In genomic region chr17:8187517-8188407, GRCh38 we compare ENCODE assay signal across 8 cellular contexts. TPM values are rescaled to one million over a fixed set of nuclear protein-coding genes. Genes with fewer than 3 reads are reported as not detected.
A peak's percentile ranks its signal among the peaks of the same experiment; 100 is the strongest.
DNase-seq lines count a peak whose midpoint lies in the region; TF ChIP-seq lines count a peak whose summit lies in the region.

No MANE protein-coding gene starts in this region.

- peak overlapping the region; percentile 98 for H3K27ac ChIP-seq in SK-N-MC

- H3K36me3 Mint-ChIP-seq in activated naive CD4-positive, alpha-beta T cell treated with anti-CD3 and anti-CD28 coated beads, Interleukin-2, amount 10 ng/mL, durations not matched to agents 7 days and 5 days, result no peaks in the 10 kb centered on the region
- H3K36me3 Mint-ChIP-seq in glutamatergic neuron (ENCODE audit: unreplicated experiment), result no peaks in the 10 kb centered on the region

- H3K27ac Mint-ChIP-seq in activated naive CD4-positive, alpha-beta T cell treated with anti-CD3 and anti-CD28 coated beads, Interleukin-2, amount 10 ng/mL, durations not matched to agents 7 days and 5 days, result no peak overlapping the region
- no peak overlapping the region for H3K27ac Mint-ChIP-seq in glutamatergic neuron (ENCODE audit: unreplicated experiment)

- peak; percentile 97 for DNase-seq in COLO829 (ENCODE audit: low spot score)
- DNase-seq in GOT3 (lab: John Stamatoyannopoulos, UW), result peak; percentile 88
- DNase-seq in NCI-H1092 (lab: John Stamatoyannopoulos, UW), result peak; percentile 91
- peak; percentile 95 for DNase-seq in SK-N-MC (ENCODE audit: low read depth, low spot score)
- DNase-seq in activated naive CD4-positive, alpha-beta T cell treated with anti-CD3 and anti-CD28 coated beads, Interleukin-2, amount 10 ng/mL, durations not matched to agents 7 days and 5 days, result peak; percentile 93
- peak; percentile 90 for DNase-seq in glutamatergic neuron
- peak; percentile 81 for DNase-seq in occipital lobe (lab: John Stamatoyannopoulos, UW)
- DNase-seq in superior temporal gyrus (ENCODE audit: extremely low spot score), result peak; percentile 97

- H3K4me1 Mint-ChIP-seq in activated naive CD4-positive, alpha-beta T cell treated with anti-CD3 and anti-CD28 coated beads, Interleukin-2, amount 10 ng/mL, durations not matched to agents 7 days and 5 days, result peaks cover 20% of the 10 kb centered on the region
- peaks cover 9% of the 10 kb centered on the region for H3K4me1 Mint-ChIP-seq in glutamatergic neuron (ENCODE audit: low read depth, unreplicated experiment)

- peak overlapping the region; percentile 79 for H3K9ac ChIP-seq in SK-N-MC (ENCODE audit: insufficient read length)

- H3K27me3 Mint-ChIP-seq in activated naive CD4-positive, alpha-beta T cell treated with anti-CD3 and anti-CD28 coated beads, Interleukin-2, amount 10 ng/mL, durations not matched to agents 7 days and 5 days, result peaks cover 13% of the 10 kb centered on the region
- peaks cover 11% of the 10 kb centered on the region for H3K27me3 Mint-ChIP-seq in glutamatergic neuron (ENCODE audit: unreplicated experiment)

- no peak for TF ChIP-seq CTCF in glutamatergic neuron (IDR thresholded peaks at IDR 0.05; ENCODE audit: partially characterized antibody, unreplicated experiment)

- no peak overlapping the region for H3K4me3 Mint-ChIP-seq in activated naive CD4-positive, alpha-beta T cell treated with anti-CD3 and anti-CD28 coated beads, Interleukin-2, amount 10 ng/mL, durations not matched to agents 7 days and 5 days
- no peak overlapping the region for H3K4me3 Mint-ChIP-seq in glutamatergic neuron (ENCODE audit: unreplicated experiment)

- CTCF ChIA-PET in activated naive CD4-positive, alpha-beta T cell treated with anti-CD3 and anti-CD28 coated beads, Interleukin-2, amount 10 ng/mL, durations not matched to agents 7 days and 5 days (lab: Charles Lee), result interaction anchor here (0.9 to 3.0 kb wide), 9 partner anchors 15 to 115 kb away, joined by 3 to 10 read pairs (median 4); no protein-coding TSS in a partner anchor

- H3K9me3 Mint-ChIP-seq in activated naive CD4-positive, alpha-beta T cell treated with anti-CD3 and anti-CD28 coated beads, Interleukin-2, amount 10 ng/mL, durations not matched to agents 7 days and 5 days, result no peaks in the 10 kb centered on the region
- peaks cover 13% of the 10 kb centered on the region for H3K9me3 Mint-ChIP-seq in glutamatergic neuron (ENCODE audit: unreplicated experiment)

- H3K4me3 ChIP-seq in SK-N-MC, result peak overlapping the region; percentile 84

- no peaks in the 10 kb centered on the region for H3K36me3 ChIP-seq in SK-N-MC (ENCODE audit: insufficient read depth, low read length)

- H3K9me3 ChIP-seq in SK-N-MC (ENCODE audit: low read depth, low read length), result no peaks in the 10 kb centered on the region

RNA-seq across cellular contexts. Expression of gene BORCS6, which starts 2.2 kb away (rescaled TPM):
- total RNA-seq in glutamatergic neuron (ENCODE audit: unreplicated experiment), result 14.2 TPM
- total RNA-seq in occipital lobe, result 4.8 TPM

RNA-seq across cellular contexts. Expression of gene TMEM107, which starts 11.6 kb away (rescaled TPM):
- total RNA-seq in glutamatergic neuron (ENCODE audit: unreplicated experiment) (12.8 TPM), occipital lobe (35.9 TPM)

RNA-seq across cellular contexts. Expression of gene AURKB, which starts 22.6 kb away (rescaled TPM):
- total RNA-seq in glutamatergic neuron (ENCODE audit: unreplicated experiment) (17.3 TPM), occipital lobe (2.7 TPM)

RNA-seq across cellular contexts. Expression of gene VAMP2, which starts 25.0 kb away (rescaled TPM):
- total RNA-seq in glutamatergic neuron (ENCODE audit: unreplicated experiment) (117 TPM), occipital lobe (27.9 TPM)

RNA-seq across cellular contexts. Expression of gene PER1, which starts 35.6 kb away (rescaled TPM):
- 64.6 TPM for total RNA-seq in glutamatergic neuron (ENCODE audit: unreplicated experiment)
- total RNA-seq in occipital lobe, result 7.8 TPM

Comparison
In these comparisons a context has a peak if more than half of its experiments do, and no peak if none do; other contexts are left out.
1. Peak in every context shown above with its lines: DNase-seq, H3K4me3 ChIP-seq and H3K27ac ChIP-seq.